16 cellular contexts compared by ENCODE assay signal in the genomic region with DNA sequence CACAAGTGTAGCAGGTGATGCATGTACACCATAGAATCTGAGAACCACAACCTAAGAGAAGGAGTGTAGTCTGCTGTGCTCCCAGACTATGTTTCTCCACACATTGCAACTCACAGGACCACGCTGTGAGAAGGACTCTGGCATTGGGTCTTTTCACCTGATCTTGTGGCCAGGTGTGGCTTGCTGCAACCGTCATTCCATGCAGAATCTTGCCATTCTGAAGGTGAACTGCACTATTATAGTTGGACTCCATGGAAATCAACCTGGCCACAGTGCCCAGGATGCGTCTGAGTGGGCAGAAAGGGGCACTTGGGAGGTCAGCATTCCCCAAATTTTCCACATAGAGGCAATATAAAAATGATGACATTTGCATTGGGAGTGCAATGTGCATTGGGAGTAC.
"Had no signal": no experiment of that assay in that cellular context is flagged by ENCODE, and none has a peak within 500 bp of the region (broad histone marks: within the 10 kb centered on the region; RNA-seq: fewer than 3 reads in every experiment).

No MANE protein-coding gene starts in this region.

- H3K9me3 Mint-ChIP-seq: mesothelial cell of epicardium, naive B cell had no signal

- H3K27ac Mint-ChIP-seq: mesothelial cell of epicardium had no signal

- H3K27me3 ChIP-seq: hepatocyte, suprapubic skin, thyroid gland, uterus had no signal

- H3K4me3 Mint-ChIP-seq: mesothelial cell of epicardium, nephron progenitor cell, type B pancreatic cell had no signal

- H3K27ac ChIP-seq: suprapubic skin, uterus had no signal

- H3K4me3 ChIP-seq: hepatocyte, smooth muscle cell, suprapubic skin, thyroid gland, uterus had no signal

- H3K36me3 Mint-ChIP-seq: mesothelial cell of epicardium, naive B cell, type B pancreatic cell had no signal

- FAIRE-seq: endometrium had no signal

- H3K36me3 ChIP-seq: suprapubic skin, thyroid gland, uterus had no signal

- ATAC-seq: esophagus mucosa, right cardiac atrium had no signal

- DNase-seq: effector memory CD4-positive, alpha-beta T cell; naive B cell; nephron progenitor cell; posterior cingulate gyrus; right cardiac atrium; stimulated activated CD4-positive, alpha-beta T cell treated with anti-CD3 and anti-CD28 coated beads, Interleukin-2, amount 100 ng/mL, for 48 hours; stimulated activated naive CD4-positive, alpha-beta T cell treated with Interleukin-2 at 50 U/mL for 16 hours; thyroid gland; uterus had no signal

- H3K27me3 Mint-ChIP-seq: naive B cell had no signal

- H3K9me3 ChIP-seq: suprapubic skin, thyroid gland, uterus had no signal
